13 cellular contexts compared by ENCODE assay signal in genomic region chr3:140441006-140441405, GRCh38.
DNase-seq lines count a peak whose midpoint lies in the region; ATAC-seq and TF ChIP-seq lines count a peak whose summit lies in the region.
"Had no signal": no experiment of that assay in that cellular context is flagged by ENCODE, and none has a peak within 500 bp of the region (broad histone marks: within the 10 kb centered on the region; RNA-seq: fewer than 3 reads in every experiment).

No MANE protein-coding gene starts in this region.

- DNase-seq in HT1080 (ENCODE audit: low read depth) (peak; percentile 92), adrenal gland (peak in 6 of 7 donors; percentile 56 to 91 (median 81)), fibroblast of the aortic adventitia (ENCODE audit: low read depth) (peak; percentile 60), stromal cell of bone marrow (ENCODE audit: low read depth) (peak; percentile 71)
- DNase-seq in stimulated activated CD4-positive, alpha-beta T cell treated with anti-CD3 and anti-CD28 coated beads, Interleukin-4, amount 100 ng/mL, for 4 hours: no peak
- no peak for DNase-seq in activated naive CD4-positive, alpha-beta T cell (lab: John Stamatoyannopoulos, UW)
- DNase-seq: activated CD4-positive, alpha-beta T cell treated with anti-CD3 and anti-CD28 coated beads, Interleukin-2, amount 50 U/mL, for 1 hour; CD8-positive, alpha-beta memory T cell; naive B cell; T-helper 1 cell had no signal

- no peak for TF ChIP-seq CTCF in adrenal gland (IDR thresholded peaks at IDR 0.05)
- TF ChIP-seq CTCF in fibroblast of the aortic adventitia (IDR thresholded peaks at IDR 0.05; ENCODE audit: insufficient read depth, low read length): no peak

- WGBS in adrenal gland, 4 donors: 61 to 89% (median 78%) methylated on average over 2 of the region's 2 CpGs

- H3K36me3 ChIP-seq in adrenal gland (replicated peaks in 1 of 2): no peaks in the 10 kb centered on the region
- H3K36me3 ChIP-seq: cardiac muscle cell had no signal

- H3K4me3 ChIP-seq in adrenal gland (no peak overlapping the region), fibroblast of the aortic adventitia (ENCODE audit: low read depth, low read length) (no peak overlapping the region)
- H3K4me3 ChIP-seq: cardiac muscle cell had no signal

- peak overlapping the region in 1 of 5 donors; percentile 35 for H3K27ac ChIP-seq in adrenal gland
- H3K27ac ChIP-seq: cardiac muscle cell, KMS-11 had no signal

- no peaks in the 10 kb centered on the region for H3K9me3 ChIP-seq in adrenal gland (replicated peaks in 1 of 3)

- H3K27me3 ChIP-seq in adrenal gland: no peaks in the 10 kb centered on the region
- H3K27me3 ChIP-seq: cardiac muscle cell had no signal

- intact Hi-C loops in adrenal gland (cut with DNase I): no loop called here

- no peak for TF ChIP-seq POLR2A in adrenal gland (IDR thresholded peaks at IDR 0.05)

- no peak for ATAC-seq in HG03342 (IDR thresholded peaks at IDR 0.05; ENCODE audit: unreplicated experiment)

- peaks cover 0 to 5% of the 10 kb centered on the region in 2 donors for H3K4me1 ChIP-seq in adrenal gland (replicated peaks in 1 of 2)

Comparison
In these comparisons a context has a peak if more than half of its experiments do, and no peak if none do; other contexts are left out.
1. DNase-seq: peak in HT1080 (single experiment), adrenal gland (6 of 7), fibroblast of the aortic adventitia (single experiment) and stromal cell of bone marrow (single experiment); none in stimulated activated CD4-positive, alpha-beta T cell treated with anti-CD3 and anti-CD28 coated beads, Interleukin-4, amount 100 ng/mL, for 4 hours (0 of 2) and activated naive CD4-positive, alpha-beta T cell (0 of 4).